Comparison of ENCODE assay signal across 28 cellular contexts in genomic region chr6:8400663-8401062, GRCh38.
"Had no signal": no experiment of that assay in that cellular context is flagged by ENCODE, and none has a peak within 500 bp of the region (broad histone marks: within the 10 kb centered on the region; RNA-seq: fewer than 3 reads in every experiment).

No MANE protein-coding gene starts in this region.

- ATAC-seq: activated CD8-positive, alpha-beta memory T cell treated with anti-CD3 and anti-CD28 coated beads, Interleukin-2, amount 10 ng/mL, durations not matched to agents 7 days and 5 days; T-helper 17 cell had no signal

- H3K9me3 Mint-ChIP-seq: activated B cell treated with CpG ODN at 0.5 μM for 24 hours; activated CD4-positive, alpha-beta T cell treated with anti-CD3 and anti-CD28 coated beads, Interleukin-2, amount 10 ng/mL, durations not matched to agents 24 days and 14 days; activated T-helper 1 cell treated with anti-CD3 and anti-CD28 coated beads, Interleukin-12 subunit alpha, Interleukin-12 subunit beta, Interleukin-2, Interleukin-4 antibody, amounts not matched to agents 30 ng/mL and 10 ng/mL and 1 ng/mL, durations not matched to agents 14 hours and 24 hours and 36 hours had no signal

- DNase-seq: activated B cell treated with CpG ODN at 0.5 μM for 24 hours; activated CD4-positive, alpha-beta T cell treated with anti-CD3 and anti-CD28 coated beads for 1 hour; activated CD4-positive, alpha-beta T cell treated with anti-CD3 and anti-CD28 coated beads, Interleukin-2, amount 10 ng/mL, durations not matched to agents 24 days and 14 days; activated CD4-positive, alpha-beta T cell treated with anti-CD3 and anti-CD28 coated beads, Interleukin-2, amount 50 U/mL, for 48 hours; activated CD8-positive, alpha-beta memory T cell treated with anti-CD3 and anti-CD28 coated beads, Interleukin-2, amount 10 ng/mL, durations not matched to agents 7 days and 5 days; activated effector memory CD4-positive, alpha-beta T cell treated with anti-CD3 and anti-CD28 coated beads, Interleukin-2, amount 50 U/mL, for 16 hours; activated naive CD4-positive, alpha-beta T cell treated with Interleukin-2 at 50 U/mL for 16 hours; activated T-cell treated with anti-CD3 and anti-CD28 coated beads, Interleukin-2, amount 50 U/mL, for 24 hours; central memory CD4-positive, alpha-beta T cell; IMR-90; Kasumi-1; KBM-7; NCI-H1105 treated with DMSO at 0.1 percent for 48 hours; NCI-H1436 treated with DMSO at 0.1 percent for 48 hours; NCI-H1930; NCI-H2171; NCI-H226; NCI-H524; NCI-H774; NK-92 treated with Interleukin-12 subunit alpha and Interleukin-12 subunit beta, amount 100 ng/mL, for 24 hours; OCI-M1; Peyer's patch; SIG-M5; T-helper 17 cell; T-helper 9 cell had no signal

- H3K36me3 Mint-ChIP-seq: activated CD8-positive, alpha-beta memory T cell treated with anti-CD3 and anti-CD28 coated beads, Interleukin-2, amount 10 ng/mL, durations not matched to agents 7 days and 5 days had no signal

- H3K4me3 Mint-ChIP-seq: activated B cell treated with CpG ODN at 0.5 μM for 24 hours; activated CD4-positive, alpha-beta T cell treated with anti-CD3 and anti-CD28 coated beads, Interleukin-2, amount 10 ng/mL, durations not matched to agents 24 days and 14 days; activated CD8-positive, alpha-beta memory T cell treated with anti-CD3 and anti-CD28 coated beads, Interleukin-2, amount 10 ng/mL, durations not matched to agents 7 days and 5 days; activated naive CD8-positive, alpha-beta T cell; activated T-cell treated with anti-CD3 and anti-CD28 coated beads, Interleukin-2, amount 50 U/mL, for 24 hours; activated T-helper 1 cell treated with anti-CD3 and anti-CD28 coated beads, Interleukin-12 subunit alpha, Interleukin-12 subunit beta, Interleukin-2, Interleukin-4 antibody, amounts not matched to agents 30 ng/mL and 10 ng/mL and 1 ng/mL, durations not matched to agents 14 hours and 24 hours and 36 hours; T-helper 17 cell had no signal

- H3K4me1 Mint-ChIP-seq: activated B cell treated with CpG ODN at 0.5 μM for 24 hours; activated CD4-positive, alpha-beta T cell treated with anti-CD3 and anti-CD28 coated beads, Interleukin-2, amount 10 ng/mL, durations not matched to agents 24 days and 14 days; activated CD8-positive, alpha-beta memory T cell treated with anti-CD3 and anti-CD28 coated beads, Interleukin-2, amount 10 ng/mL, durations not matched to agents 7 days and 5 days; T-helper 17 cell had no signal

- H3K4me3 ChIP-seq: Peyer's patch had no signal

- H3K27ac Mint-ChIP-seq: activated B cell treated with CpG ODN at 0.5 μM for 24 hours; activated CD4-positive, alpha-beta T cell treated with anti-CD3 and anti-CD28 coated beads, Interleukin-2, amount 10 ng/mL, durations not matched to agents 24 days and 14 days; activated CD8-positive, alpha-beta memory T cell treated with anti-CD3 and anti-CD28 coated beads, Interleukin-2, amount 10 ng/mL, durations not matched to agents 7 days and 5 days; activated naive CD8-positive, alpha-beta T cell; activated T-cell treated with anti-CD3 and anti-CD28 coated beads, Interleukin-2, amount 50 U/mL, for 24 hours; activated T-helper 1 cell treated with anti-CD3 and anti-CD28 coated beads, Interleukin-12 subunit alpha, Interleukin-12 subunit beta, Interleukin-2, Interleukin-4 antibody, amounts not matched to agents 30 ng/mL and 10 ng/mL and 1 ng/mL, durations not matched to agents 14 hours and 24 hours and 36 hours; T-helper 17 cell had no signal

- FAIRE-seq: TTC549 had no signal

- H3K27me3 ChIP-seq: Peyer's patch had no signal

- H3K27me3 Mint-ChIP-seq: activated B cell treated with CpG ODN at 0.5 μM for 24 hours; activated naive CD8-positive, alpha-beta T cell; activated T-cell treated with anti-CD3 and anti-CD28 coated beads, Interleukin-2, amount 50 U/mL, for 24 hours had no signal

- H3K36me3 ChIP-seq: Peyer's patch had no signal
